Comparison of ENCODE assay signal across 9 cellular contexts in the genomic region with DNA sequence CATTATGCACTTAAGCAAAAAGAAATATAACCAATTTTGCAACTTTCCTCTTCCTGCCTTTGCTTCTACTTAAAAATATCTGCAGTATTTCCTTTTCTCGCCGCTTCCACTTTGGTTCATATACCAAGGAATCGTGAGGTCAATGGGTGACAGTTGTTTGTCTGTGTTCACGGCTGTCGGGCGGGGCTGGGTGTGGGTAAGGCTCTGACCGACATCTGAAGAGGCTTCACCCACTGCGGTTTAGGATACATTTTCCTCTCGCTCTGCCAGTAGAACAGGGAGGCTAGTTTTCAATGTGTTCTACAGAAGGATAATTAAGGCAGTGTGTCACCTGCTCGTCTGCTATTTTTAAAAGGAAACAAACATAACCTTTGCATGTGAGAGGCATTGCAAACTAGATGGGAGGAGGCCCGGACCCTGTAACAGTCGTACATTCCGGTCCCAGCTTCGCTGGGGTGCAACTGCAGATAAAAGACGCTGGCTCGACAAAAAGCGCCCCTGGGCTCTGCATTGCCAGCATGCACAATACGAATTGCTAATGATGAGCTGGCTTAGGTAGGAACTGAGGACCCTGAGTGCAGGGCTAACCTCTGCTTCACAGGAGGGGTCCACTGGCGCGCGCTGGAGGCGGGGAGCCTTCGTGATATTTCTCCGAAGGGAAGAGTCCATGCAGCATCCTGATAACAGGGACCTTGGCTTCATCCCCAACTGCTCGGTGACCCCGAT. TPM values are rescaled to one million over a fixed set of nuclear protein-coding genes. Genes with fewer than 3 reads are reported as not detected.
A peak's percentile ranks its signal among the peaks of the same experiment; 100 is the strongest.
DNase-seq lines count a peak whose midpoint lies in the region; ATAC-seq and TF ChIP-seq lines count a peak whose summit lies in the region.
"Had no signal": no experiment of that assay in that cellular context is flagged by ENCODE, and none has a peak within 500 bp of the region (broad histone marks: within the 10 kb centered on the region; RNA-seq: fewer than 3 reads in every experiment).

No MANE protein-coding gene starts in this region.

- peak overlapping the region; percentile 60 for H3K4me3 Mint-ChIP-seq in osteocyte (ENCODE audit: unreplicated experiment)

- DNase-seq in NCI-H1417 (lab: John Stamatoyannopoulos, UW) (peak; percentile 13 to 68 (median 37)), NCI-H1417 treated with DMSO at 0.1 percent for 48 hours (lab: John Stamatoyannopoulos, UW) (no peak), NCI-H526 (lab: John Stamatoyannopoulos, UW) (peak; percentile 61 to 81), dermis blood vessel endothelial cell (peak; percentile 59), osteocyte (ENCODE audit: extremely low spot score, unreplicated experiment) (no peak), NCI-H2171 treated with DMSO at 0.1 percent for 48 hours (lab: John Stamatoyannopoulos, UW) (no peak), glomerular visceral epithelial cell (ENCODE audit: extremely low spot score) (no peak)
- DNase-seq: NCI-H1105 treated with DMSO at 0.1 percent for 48 hours had no signal

- H3K9me3 Mint-ChIP-seq in osteocyte (ENCODE audit: unreplicated experiment), result no peaks in the 10 kb centered on the region

- no peak for TF ChIP-seq CTCF in osteocyte (IDR thresholded peaks at IDR 0.05)

- H3K27ac Mint-ChIP-seq in osteocyte (ENCODE audit: unreplicated experiment), result peak overlapping the region; percentile 83

- H3K27me3 Mint-ChIP-seq in osteocyte (ENCODE audit: unreplicated experiment), result no peaks in the 10 kb centered on the region

- peaks cover 58% of the 10 kb centered on the region for H3K4me1 Mint-ChIP-seq in osteocyte (ENCODE audit: unreplicated experiment)

- ATAC-seq in GM19324 (IDR thresholded peaks at IDR 0.05; ENCODE audit: low FRiP score, unreplicated experiment), result no peak

- no peaks in the 10 kb centered on the region for H3K36me3 Mint-ChIP-seq in osteocyte (ENCODE audit: unreplicated experiment)

RNA-seq across cellular contexts. Expression of a gene that starts 8.5 kb away (rescaled TPM):
- total RNA-seq in dermis blood vessel endothelial cell, result 88.8 and 98.8 TPM in 2 replicates
- 11.0 and 11.5 TPM in 2 replicates for total RNA-seq in osteocyte

Comparison
In these comparisons a context has a peak if more than half of its experiments do, and no peak if none do; other contexts are left out.
1. DNase-seq: peak in NCI-H1417 (3 of 3), NCI-H526 (2 of 2) and dermis blood vessel endothelial cell (single experiment); none in NCI-H1417 treated with DMSO at 0.1 percent for 48 hours (single experiment), osteocyte (single experiment), NCI-H2171 treated with DMSO at 0.1 percent for 48 hours (single experiment) and glomerular visceral epithelial cell (single experiment).